ENCODE assay signal across 9 cellular contexts in genomic region chr13:77345150-77345780, GRCh38. TPM values are rescaled to one million over a fixed set of nuclear protein-coding genes. Genes with fewer than 3 reads are reported as not detected.
DNase-seq lines count a peak whose midpoint lies in the region; ATAC-seq and TF ChIP-seq lines count a peak whose summit lies in the region.
"Had no signal": no experiment of that assay in that cellular context is flagged by ENCODE, and none has a peak within 500 bp of the region (broad histone marks: within the 10 kb centered on the region; RNA-seq: fewer than 3 reads in every experiment).

No MANE protein-coding gene starts in this region.

- H3K4me1 Mint-ChIP-seq in activated naive CD8-positive, alpha-beta T cell (ENCODE audit: low read depth): peaks cover 13% of the 10 kb centered on the region
- H3K4me1 Mint-ChIP-seq: nephron had no signal

- ATAC-seq in GM18520 (IDR thresholded peaks at IDR 0.05; ENCODE audit: unreplicated experiment): peak; percentile 57
- ATAC-seq in HG02588 (IDR thresholded peaks at IDR 0.05; ENCODE audit: unreplicated experiment): peak; percentile 62

- DNase-seq in NCI-H1417 (lab: John Stamatoyannopoulos, UW) (peak; percentile 78 to 98 (median 92)), DMS114 treated with DMSO at 0.1 percent for 48 hours (lab: John Stamatoyannopoulos, UW; ENCODE audit: unreplicated experiment) (no peak), left ventricle myocardium inferior (no peak)
- DNase-seq in activated CD4-positive, alpha-beta T cell treated with anti-CD3 and anti-CD28 coated beads, Interleukin-2, amount 50 U/mL, for 4 hours: no peak
- no peak for DNase-seq in activated CD8-positive, alpha-beta memory T cell treated with anti-CD3 and anti-CD28 coated beads, Interleukin-2, amount 50 U/mL, for 4 hours

- no peaks in the 10 kb centered on the region for H3K36me3 ChIP-seq in left ventricle myocardium inferior

- intact Hi-C loops in left ventricle myocardium inferior (cut with micrococcal nuclease): no loop called here

- H3K4me3 Mint-ChIP-seq in activated naive CD8-positive, alpha-beta T cell: peak overlapping the region; percentile 46
- H3K4me3 Mint-ChIP-seq: nephron had no signal

- no peaks in the 10 kb centered on the region for H3K27me3 Mint-ChIP-seq in activated naive CD8-positive, alpha-beta T cell

- no peaks in the 10 kb centered on the region for H3K9me3 Mint-ChIP-seq in activated naive CD8-positive, alpha-beta T cell (ENCODE audit: low read depth)

- no peaks in the 10 kb centered on the region for H3K4me1 ChIP-seq in left ventricle myocardium inferior

- TF ChIP-seq CTCF in left ventricle myocardium inferior (IDR thresholded peaks at IDR 0.05; ENCODE audit: borderline replicate concordance): no peak

- H3K9me3 ChIP-seq in left ventricle myocardium inferior (replicated peaks): no peaks in the 10 kb centered on the region

- peak overlapping the region; percentile 90 for H3K27ac Mint-ChIP-seq in activated naive CD8-positive, alpha-beta T cell
- H3K27ac Mint-ChIP-seq: nephron had no signal

- no peak overlapping the region for H3K27ac ChIP-seq in left ventricle myocardium inferior (replicated peaks)

- H3K27me3 ChIP-seq in left ventricle myocardium inferior (ENCODE audit: low read depth): peaks cover 8% of the 10 kb centered on the region

- no peak overlapping the region for H3K4me3 ChIP-seq in left ventricle myocardium inferior

- H3K36me3 Mint-ChIP-seq in activated naive CD8-positive, alpha-beta T cell: peaks cover 2% of the 10 kb centered on the region

RNA-seq across cellular contexts. Expression of gene MYCBP2, which starts 18.4 kb away (rescaled TPM):
- total RNA-seq in left ventricle myocardium inferior: 42.2 TPM

Comparison
In these comparisons a context has a peak if more than half of its experiments do, and no peak if none do; other contexts are left out.
1. DNase-seq: peak in NCI-H1417 (3 of 3); none in DMS114 treated with DMSO at 0.1 percent for 48 hours (single experiment), activated CD4-positive, alpha-beta T cell treated with anti-CD3 and anti-CD28 coated beads, Interleukin-2, amount 50 U/mL, for 4 hours (0 of 2), left ventricle myocardium inferior (single experiment) and activated CD8-positive, alpha-beta memory T cell treated with anti-CD3 and anti-CD28 coated beads, Interleukin-2, amount 50 U/mL, for 4 hours (single experiment).